17 cellular contexts compared by ENCODE assay signal in genomic region chr3:63450023-63450422, GRCh38.
DNase-seq lines count a peak whose midpoint lies in the region; ATAC-seq, FAIRE-seq and TF ChIP-seq lines count a peak whose summit lies in the region.
"Had no signal": no experiment of that assay in that cellular context is flagged by ENCODE, and none has a peak within 500 bp of the region (broad histone marks: within the 10 kb centered on the region; RNA-seq: fewer than 3 reads in every experiment).

No MANE protein-coding gene starts in this region.

- no peak for TF ChIP-seq EP300 in SK-N-SH (IDR thresholded peaks at IDR 0.05; ENCODE audit: borderline replicate concordance in 1 of 2, low read depth in 1 of 2, low read length in 1 of 2)

- no peak for TF ChIP-seq RAD21 in SK-N-SH (IDR thresholded peaks at IDR 0.05; ENCODE audit: low read length)

- DNase-seq in SK-N-SH (no peak), epithelial cell of prostate (ENCODE audit: low read depth, low spot score) (peak; percentile 44), lung (ENCODE audit: low spot score) (no peak), urothelium cell line (ENCODE audit: low spot score) (peak; percentile 11), GM13976 (ENCODE audit: low spot score) (no peak)
- DNase-seq: activated CD8-positive, alpha-beta memory T cell treated with anti-CD3 and anti-CD28 coated beads, Interleukin-2, amount 50 U/mL, for 4 hours; activated naive CD8-positive, alpha-beta T cell treated with anti-CD3 and anti-CD28 coated beads for 36 hours; NCI-H524 treated with DMSO at 0.1 percent for 48 hours; stimulated activated naive CD4-positive, alpha-beta T cell had no signal

- no peak for TF ChIP-seq CTCF in SK-N-SH (IDR thresholded peaks at IDR 0.05)
- no peak for TF ChIP-seq CTCF in lung (IDR thresholded peaks at IDR 0.05; ENCODE audit: control extremely low read depth, extremely low read depth)
- no peak for TF ChIP-seq CTCF in GM13976 (IDR thresholded peaks at IDR 0.05; ENCODE audit: borderline replicate concordance, control extremely low read depth, extremely low read depth, insufficient read depth, missing control alignments)

- H3K9me3 ChIP-seq in SK-N-SH: no peaks in the 10 kb centered on the region
- no peaks in the 10 kb centered on the region for H3K9me3 ChIP-seq in lung (ENCODE audit: control insufficient read depth in 2 of 2, insufficient read depth in 1 of 2, low read length in 1 of 2)
- H3K9me3 ChIP-seq: thoracic aorta had no signal

- no peaks in the 10 kb centered on the region for H3K9me2 ChIP-seq in SK-N-SH

- no peak overlapping the region for H3K4me2 ChIP-seq in SK-N-SH

- H3K27me3 ChIP-seq in SK-N-SH (ENCODE audit: insufficient read depth) (no peaks in the 10 kb centered on the region), lung (ENCODE audit: control insufficient read depth, insufficient read depth) (no peaks in the 10 kb centered on the region)

- H3K79me2 ChIP-seq in SK-N-SH (ENCODE audit: insufficient read depth): no peaks in the 10 kb centered on the region

- no peaks in the 10 kb centered on the region; a peak in 1 of 4 replicates for H3K4me1 ChIP-seq in SK-N-SH (ENCODE audit: control insufficient read depth in 1 of 2, insufficient read depth in 2 of 2, low read depth in 1 of 2, low read length in 1 of 2)
- no peaks in the 10 kb centered on the region for H3K4me1 ChIP-seq in lung (ENCODE audit: control insufficient read depth in 2 of 2, insufficient read depth in 2 of 2, low read length in 2 of 2)

- POLR2A ChIA-PET in SK-N-SH (lab: Yijun Ruan, JAX): no interaction called here

- 77% methylated on average over 3 of the region's 3 CpGs for WGBS in SK-N-SH (ENCODE audit: low lambda C conversion rate)
- WGBS in lung, 2 donors: 63 to 80% methylated on average over 3 of the region's 3 CpGs

- in situ Hi-C loops in GM13976 (cut with MboI; ENCODE audit: low sequenced_read_pairs, unreplicated experiment): no loop called here

- CTCF ChIA-PET in SK-N-SH (lab: Yijun Ruan, JAX): interaction anchor here (1.2 kb wide), 1 partner anchor 17 kb away, joined by 3 read pairs; no protein-coding TSS in a partner anchor

- FAIRE-seq in urothelium cell line (lab: Jason Lieb, UNC): peak; percentile 5
- FAIRE-seq: colon had no signal

- no peak overlapping the region for H3K4me3 ChIP-seq in SK-N-SH (ENCODE audit: low read depth in 2 of 2, low read length in 1 of 2)
- H3K4me3 ChIP-seq in lung: no peak overlapping the region
- H3K4me3 ChIP-seq: SK-N-MC, thoracic aorta had no signal

- no peak overlapping the region for H2AFZ ChIP-seq in SK-N-SH (ENCODE audit: low read depth)

- no peaks in the 10 kb centered on the region for H3F3A ChIP-seq in SK-N-SH (replicated peaks; ENCODE audit: insufficient read depth)

- H3K9ac ChIP-seq in SK-N-SH: no peak overlapping the region

- no peaks in the 10 kb centered on the region for H4K20me1 ChIP-seq in SK-N-SH (ENCODE audit: insufficient read depth)

- H3K27ac ChIP-seq in SK-N-SH (ENCODE audit: low read depth in 2 of 2, low read length in 1 of 2): no peak overlapping the region
- H3K27ac ChIP-seq in epithelial cell of prostate: peak overlapping the region; percentile 30
- no peak overlapping the region for H3K27ac ChIP-seq in lung (ENCODE audit: low read depth in 1 of 2, low read length in 1 of 2)
- H3K27ac ChIP-seq: 22Rv1, SK-N-MC, thoracic aorta had no signal

- ATAC-seq in SK-N-SH treated with all-trans-retinoic acid at 6 μM for 48 hours: peak; percentile 36; the same call in 2 of the 3 replicates
- ATAC-seq in lung (ENCODE audit: insufficient read depth, low FRiP score): peak; percentile 69
- ATAC-seq in GM21717 (IDR thresholded peaks at IDR 0.05; ENCODE audit: unreplicated experiment): no peak
- no peak for ATAC-seq in GM21367 (IDR thresholded peaks at IDR 0.05; ENCODE audit: unreplicated experiment)
- ATAC-seq: activated T-helper 17 cell treated with anti-CD3 and anti-CD28 coated beads, Interleukin-2, amount 50 U/mL, for 72 hours had no signal

- H3K36me3 ChIP-seq in SK-N-SH (replicated peaks in 1 of 2; ENCODE audit: control insufficient read depth in 1 of 2, insufficient read depth in 2 of 2, low read length in 1 of 2) (no peaks in the 10 kb centered on the region), lung (ENCODE audit: control insufficient read depth in 2 of 2, insufficient read depth in 2 of 2, low read length in 2 of 2) (no peaks in the 10 kb centered on the region)
- H3K36me3 ChIP-seq: thoracic aorta had no signal

TF ChIP-seq in SK-N-SH treated with all-trans-retinoic acid at 6 μM for 48 hours, 23 proteins besides CTCF, POLR2A, EP300 and RAD21 (continues in another document):
- TF ChIP-seq CSDC2 (CRISPR knock-in tag; IDR thresholded peaks at IDR 0.05) (no peak), TCF4 (CRISPR knock-in tag; IDR thresholded peaks at IDR 0.05; ENCODE audit: borderline replicate concordance) (no peak), SNAI2 (CRISPR knock-in tag; IDR thresholded peaks at IDR 0.05) (no peak), BACH2 (CRISPR knock-in tag; IDR thresholded peaks at IDR 0.05; ENCODE audit: borderline replicate concordance) (no peak), ZC3H10 (CRISPR knock-in tag; IDR thresholded peaks at IDR 0.05) (no peak), TOX (CRISPR knock-in tag; IDR thresholded peaks at IDR 0.05; ENCODE audit: borderline replicate concordance) (no peak), ZFP30 (CRISPR knock-in tag; IDR thresholded peaks at IDR 0.05) (no peak), GLIS3 (CRISPR knock-in tag; IDR thresholded peaks at IDR 0.05) (no peak)
- TF ChIP-seq, protein P1, sequence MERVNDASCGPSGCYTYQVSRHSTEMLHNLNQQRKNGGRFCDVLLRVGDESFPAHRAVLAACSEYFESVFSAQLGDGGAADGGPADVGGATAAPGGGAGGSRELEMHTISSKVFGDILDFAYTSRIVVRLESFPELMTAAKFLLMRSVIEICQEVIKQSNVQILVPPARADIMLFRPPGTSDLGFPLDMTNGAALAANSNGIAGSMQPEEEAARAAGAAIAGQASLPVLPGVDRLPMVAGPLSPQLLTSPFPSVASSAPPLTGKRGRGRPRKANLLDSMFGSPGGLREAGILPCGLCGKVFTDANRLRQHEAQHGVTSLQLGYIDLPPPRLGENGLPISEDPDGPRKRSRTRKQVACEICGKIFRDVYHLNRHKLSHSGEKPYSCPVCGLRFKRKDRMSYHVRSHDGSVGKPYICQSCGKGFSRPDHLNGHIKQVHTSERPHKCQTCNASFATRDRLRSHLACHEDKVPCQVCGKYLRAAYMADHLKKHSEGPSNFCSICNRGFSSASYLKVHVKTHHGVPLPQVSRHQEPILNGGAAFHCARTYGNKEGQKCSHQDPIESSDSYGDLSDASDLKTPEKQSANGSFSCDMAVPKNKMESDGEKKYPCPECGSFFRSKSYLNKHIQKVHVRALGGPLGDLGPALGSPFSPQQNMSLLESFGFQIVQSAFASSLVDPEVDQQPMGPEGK (CRISPR knock-in tag; IDR thresholded peaks at IDR 0.05; ENCODE audit: borderline replicate concordance): no peak

TF ChIP-seq in SK-N-SH, 30 proteins besides CTCF, POLR2A, EP300 and RAD21:
- TF ChIP-seq TAF1 (IDR thresholded peaks at IDR 0.05; ENCODE audit: borderline replicate concordance, low read depth, low read length) (no peak), FOXM1 (IDR thresholded peaks at IDR 0.05; ENCODE audit: low read depth) (no peak), GATA2 (CRISPR knock-in tag; IDR thresholded peaks at IDR 0.05) (no peak), TEAD4 (IDR thresholded peaks at IDR 0.05; ENCODE audit: borderline replicate concordance, insufficient read depth) (no peak), FOXJ3 (CRISPR knock-in tag; IDR thresholded peaks at IDR 0.05) (no peak), GABPA (IDR thresholded peaks at IDR 0.05; ENCODE audit: low read depth) (no peak)
- TF ChIP-seq, protein P2, sequence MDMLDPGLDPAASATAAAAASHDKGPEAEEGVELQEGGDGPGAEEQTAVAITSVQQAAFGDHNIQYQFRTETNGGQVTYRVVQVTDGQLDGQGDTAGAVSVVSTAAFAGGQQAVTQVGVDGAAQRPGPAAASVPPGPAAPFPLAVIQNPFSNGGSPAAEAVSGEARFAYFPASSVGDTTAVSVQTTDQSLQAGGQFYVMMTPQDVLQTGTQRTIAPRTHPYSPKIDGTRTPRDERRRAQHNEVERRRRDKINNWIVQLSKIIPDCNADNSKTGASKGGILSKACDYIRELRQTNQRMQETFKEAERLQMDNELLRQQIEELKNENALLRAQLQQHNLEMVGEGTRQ (IDR thresholded peaks at IDR 0.05; ENCODE audit: borderline replicate concordance, low read depth, low read length): no peak
TF ChIP-seq in SK-N-SH: peak in this region for 0.

Comparison
In these comparisons a context has a peak if more than half of its experiments do, and no peak if none do; other contexts are left out.
1. ATAC-seq: peak in SK-N-SH treated with all-trans-retinoic acid at 6 μM for 48 hours (single experiment) and lung (single experiment); none in GM21717 (single experiment) and GM21367 (single experiment).
2. DNase-seq: peak in epithelial cell of prostate (single experiment) and urothelium cell line (single experiment); none in SK-N-SH (single experiment), lung (single experiment) and GM13976 (single experiment).